ENCODE assay signal across 29 cellular contexts in genomic region chr13:113560645-113561416, GRCh38. TPM values are rescaled to one million over a fixed set of nuclear protein-coding genes. Genes with fewer than 3 reads are reported as not detected.
A peak's percentile ranks its signal among the peaks of the same experiment; 100 is the strongest.
DNase-seq lines count a peak whose midpoint lies in the region; ATAC-seq and TF ChIP-seq lines count a peak whose summit lies in the region.
"Had no signal": no experiment of that assay in that cellular context is flagged by ENCODE, and none has a peak within 500 bp of the region (broad histone marks: within the 10 kb centered on the region; RNA-seq: fewer than 3 reads in every experiment).

No MANE protein-coding gene starts in this region.

- no peaks in the 10 kb centered on the region for H3K27me3 ChIP-seq in H7 (ENCODE audit: control insufficient read depth, insufficient read depth, low read length)
- H3K27me3 ChIP-seq: brain microvascular endothelial cell, foreskin keratinocyte, heart left ventricle, tibial artery had no signal

- no peak for TF ChIP-seq CTCF in activated B cell treated with CpG ODN at 0.5 μM for 24 hours (IDR thresholded peaks at IDR 0.05)
- TF ChIP-seq CTCF in GM13977 (IDR thresholded peaks at IDR 0.05; ENCODE audit: extremely low read depth, insufficient read depth, missing control alignments), result no peak

- CTCF ChIA-PET in activated B cell treated with CpG ODN at 0.5 μM for 24 hours (lab: Charles Lee), result no interaction called here

- H3K27me3 Mint-ChIP-seq in activated B cell treated with CpG ODN at 0.5 μM for 24 hours, result no peaks in the 10 kb centered on the region
- peaks cover 17% of the 10 kb centered on the region for H3K27me3 Mint-ChIP-seq in stimulated activated memory B cell treated with anti-CD40 and anti-IgM and Interleukin-4, amounts not matched to agents 10 μg/mL and 1 μg/mL and 100 μg/mL, for 72 hours
- H3K27me3 Mint-ChIP-seq: stimulated activated naive CD8-positive, alpha-beta T cell treated with anti-CD3 and anti-CD28 coated beads, Interleukin-15, Interleukin-2, amounts not matched to agents 100 ng/mL and 50 ng/mL, for 24 hours had no signal

- no peak overlapping the region for H3K4me3 Mint-ChIP-seq in activated B cell treated with CpG ODN at 0.5 μM for 24 hours
- no peak overlapping the region for H3K4me3 Mint-ChIP-seq in stimulated activated memory B cell treated with anti-CD40 and anti-IgM and Interleukin-4, amounts not matched to agents 10 μg/mL and 1 μg/mL and 100 μg/mL, for 72 hours
- H3K4me3 Mint-ChIP-seq: effector memory CD8-positive, alpha-beta T cell; stimulated activated naive CD8-positive, alpha-beta T cell treated with anti-CD3 and anti-CD28 coated beads, Interleukin-15, Interleukin-2, amounts not matched to agents 100 ng/mL and 50 ng/mL, for 24 hours; T-helper 1 cell treated with Interleukin-12 subunit alpha and Interleukin-12 subunit beta and Interleukin-4 antibody, amounts not matched to agents 30 μg/mL and 1 μg/mL, for 36 hours had no signal

- H3K36me3 Mint-ChIP-seq in activated B cell treated with CpG ODN at 0.5 μM for 24 hours (ENCODE audit: low read depth), result no peaks in the 10 kb centered on the region
- no peaks in the 10 kb centered on the region for H3K36me3 Mint-ChIP-seq in stimulated activated memory B cell treated with anti-CD40 and anti-IgM and Interleukin-4, amounts not matched to agents 10 μg/mL and 1 μg/mL and 100 μg/mL, for 72 hours

- no peaks in the 10 kb centered on the region for H3K9me3 Mint-ChIP-seq in activated B cell treated with CpG ODN at 0.5 μM for 24 hours
- H3K9me3 Mint-ChIP-seq in stimulated activated memory B cell treated with anti-CD40 and anti-IgM and Interleukin-4, amounts not matched to agents 10 μg/mL and 1 μg/mL and 100 μg/mL, for 72 hours, result no peaks in the 10 kb centered on the region
- H3K9me3 Mint-ChIP-seq: effector memory CD8-positive, alpha-beta T cell; stimulated activated naive CD8-positive, alpha-beta T cell treated with anti-CD3 and anti-CD28 coated beads, Interleukin-15, Interleukin-2, amounts not matched to agents 100 ng/mL and 50 ng/mL, for 24 hours; T-helper 1 cell treated with Interleukin-12 subunit alpha and Interleukin-12 subunit beta and Interleukin-4 antibody, amounts not matched to agents 30 μg/mL and 1 μg/mL, for 36 hours had no signal

- intact Hi-C loops in activated B cell treated with CpG ODN at 0.5 μM for 24 hours (cut with micrococcal nuclease), result no loop called here
- intact Hi-C loops in posterior vena cava (cut with DNase I), result no loop called here

- in situ Hi-C loops in GM13977 (cut with MboI; ENCODE audit: low pct_unique_long_range_greater_than_20kb, low sequenced_read_pairs, unreplicated experiment), result no loop called here

- no peak overlapping the region for H3K27ac Mint-ChIP-seq in activated B cell treated with CpG ODN at 0.5 μM for 24 hours
- H3K27ac Mint-ChIP-seq in stimulated activated memory B cell treated with anti-CD40 and anti-IgM and Interleukin-4, amounts not matched to agents 10 μg/mL and 1 μg/mL and 100 μg/mL, for 72 hours, result no peak overlapping the region
- H3K27ac Mint-ChIP-seq: effector memory CD8-positive, alpha-beta T cell; stimulated activated naive CD8-positive, alpha-beta T cell treated with anti-CD3 and anti-CD28 coated beads, Interleukin-15, Interleukin-2, amounts not matched to agents 100 ng/mL and 50 ng/mL, for 24 hours; T-helper 1 cell treated with Interleukin-12 subunit alpha and Interleukin-12 subunit beta and Interleukin-4 antibody, amounts not matched to agents 30 μg/mL and 1 μg/mL, for 36 hours had no signal

- no peaks in the 10 kb centered on the region for H3K36me3 ChIP-seq in H7 (replicated peaks; ENCODE audit: control insufficient read depth, insufficient read depth, low read length)
- H3K36me3 ChIP-seq: brain microvascular endothelial cell, HAP-1, heart left ventricle, tibial artery had no signal

- H3K4me1 Mint-ChIP-seq in activated B cell treated with CpG ODN at 0.5 μM for 24 hours, result peaks cover 19% of the 10 kb centered on the region
- peaks cover 30% of the 10 kb centered on the region for H3K4me1 Mint-ChIP-seq in stimulated activated memory B cell treated with anti-CD40 and anti-IgM and Interleukin-4, amounts not matched to agents 10 μg/mL and 1 μg/mL and 100 μg/mL, for 72 hours

- DNase-seq in H7, result peak; percentile 48
- DNase-seq in activated B cell treated with CpG ODN at 0.5 μM for 24 hours, result peak; percentile 7
- DNase-seq in islet precursor cell, result peak; percentile 49
- peak; percentile 72 for DNase-seq in posterior vena cava (ENCODE audit: low spot score)
- DNase-seq in GM13977 (ENCODE audit: low spot score), result no peak
- DNase-seq: activated CD4-positive, CD25-positive, alpha-beta regulatory T cell treated with anti-CD3 and anti-CD28 coated beads, Interleukin-2, amount 50 U/mL, for 72 hours; activated naive CD4-positive, alpha-beta T cell treated with anti-CD3 and anti-CD28 coated beads, Interleukin-2, amount 50 U/mL, for 16 hours; amniotic stem cell; brain microvascular endothelial cell; C1 segment of cervical spinal cord; COR-L47; DMS53; effector memory CD8-positive, alpha-beta T cell; foreskin keratinocyte; heart left ventricle; KG1; mesendoderm; MM.1S; NCI-H1417; NCI-H2029 treated with DMSO at 0.1 percent for 48 hours; NCI-H2227 treated with DMSO at 0.1 percent for 48 hours; NCI-H69; tibial artery had no signal

- ATAC-seq in activated B cell treated with CpG ODN at 0.5 μM for 24 hours (ENCODE audit: low read depth) (no peak), GM19395 (IDR thresholded peaks at IDR 0.05; ENCODE audit: unreplicated experiment) (no peak)
- ATAC-seq in stimulated activated memory B cell treated with anti-CD40 and anti-IgM and Interleukin-4, amounts not matched to agents 10 μg/mL and 1 μg/mL and 100 μg/mL, for 72 hours, result no peak
- ATAC-seq: effector memory CD8-positive, alpha-beta T cell; esophagus mucosa; foreskin keratinocyte; heart left ventricle had no signal

- POLR2A ChIA-PET in activated B cell treated with CpG ODN at 0.5 μM for 24 hours (lab: Charles Lee), result no interaction called here

- H3K4me3 ChIP-seq in H7 (ENCODE audit: insufficient read depth, low read depth, low read length), result no peak overlapping the region
- H3K4me3 ChIP-seq: HAP-1, heart left ventricle, tibial artery had no signal

RNA-seq across cellular contexts. Expression of gene TFDP1, which starts 23.7 kb away (rescaled TPM):
- 62.2 and 78.2 TPM in 2 replicates for total RNA-seq in H7 (2014; rRNA removed; shearing (Covaris generic))
- 53.1 and 54.3 TPM in 2 replicates for total RNA-seq in activated B cell treated with CpG ODN at 0.5 μM for 24 hours
- total RNA-seq in posterior vena cava, result 10 to 100 TPM; 36.6 to 40.3 TPM
